31 cellular contexts compared by ENCODE assay signal in the genomic region with DNA sequence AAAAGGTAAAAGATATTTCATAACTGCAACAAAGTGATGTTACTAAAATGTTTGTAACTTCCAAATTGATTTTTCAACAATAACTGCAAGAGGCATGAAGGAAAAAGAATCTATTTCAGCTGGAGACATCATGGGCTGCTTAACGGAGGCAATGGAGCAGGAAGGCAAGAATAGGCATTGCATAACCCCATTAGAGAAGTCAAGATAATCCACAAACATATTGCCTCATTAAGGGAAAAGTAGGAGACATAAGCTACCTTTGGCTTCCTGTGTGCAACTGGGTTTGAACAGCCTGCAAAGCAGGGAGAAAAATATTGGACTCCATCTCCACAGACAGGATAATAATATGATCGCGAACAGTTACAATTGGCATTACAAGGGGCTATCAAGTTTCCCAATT. TPM values are rescaled to one million over a fixed set of nuclear protein-coding genes. Genes with fewer than 3 reads are reported as not detected.
"Had no signal": no experiment of that assay in that cellular context is flagged by ENCODE, and none has a peak within 500 bp of the region (broad histone marks: within the 10 kb centered on the region; RNA-seq: fewer than 3 reads in every experiment).

No MANE protein-coding gene starts in this region.

- H3K4me1 ChIP-seq: ascending aorta, breast epithelium, colonic mucosa, esophagus squamous epithelium, gastroesophageal sphincter, heart right ventricle had no signal

- H3K27me3 ChIP-seq: ascending aorta, breast epithelium, cardiac muscle cell, colonic mucosa, esophagus squamous epithelium, gastroesophageal sphincter, heart right ventricle, hepatocyte had no signal

- H3K4me3 ChIP-seq: ascending aorta, breast epithelium, cardiac muscle cell, colonic mucosa, esophagus squamous epithelium, gastroesophageal sphincter, heart right ventricle, hepatocyte had no signal

- H3K9me3 ChIP-seq: ascending aorta, breast epithelium, colonic mucosa, esophagus squamous epithelium, gastroesophageal sphincter had no signal

- H3K36me3 ChIP-seq: ascending aorta, breast epithelium, cardiac muscle cell, colonic mucosa, esophagus squamous epithelium, gastroesophageal sphincter, heart right ventricle had no signal

- DNase-seq: activated CD4-positive, alpha-beta memory T cell treated with anti-CD3 and anti-CD28 coated beads, Interleukin-2, amount 10 ng/mL, durations not matched to agents 7 days and 5 days; activated CD4-positive, alpha-beta T cell treated with anti-CD3 and anti-CD28 coated beads for 1 hour; activated CD4-positive, alpha-beta T cell treated with anti-CD3 and anti-CD28 coated beads for 4 hours; activated CD4-positive, alpha-beta T cell treated with anti-CD3 and anti-CD28 coated beads, Interleukin-2, amount 10 ng/mL, durations not matched to agents 7 days and 5 days; activated CD4-positive, alpha-beta T cell treated with anti-CD3 and anti-CD28 coated beads, Interleukin-2, amount 50 U/mL, for 4 hours; activated CD8-positive, alpha-beta memory T cell treated with anti-CD3 and anti-CD28 coated beads, Interleukin-2, amount 50 U/mL, for 48 hours; activated gamma-delta T cell; activated naive CD4-positive, alpha-beta T cell; activated naive CD4-positive, alpha-beta T cell treated with anti-CD3 and anti-CD28 coated beads, Interleukin-2, amount 10 ng/mL, durations not matched to agents 7 days and 5 days; activated naive CD8-positive, alpha-beta T cell treated with anti-CD3 and anti-CD28 coated beads, Interleukin-2, amount 10 ng/mL, durations not matched to agents 7 days and 5 days; activated T-cell treated with anti-CD3 and anti-CD28 coated beads for 4 hours; activated T-cell treated with anti-CD3 and anti-CD28 coated beads, Interleukin-2, amount 50 U/mL, for 24 hours; activated T-cell treated with anti-CD3 and anti-CD28 coated beads, Interleukin-2, amount 50 U/mL, for 72 hours; central memory CD4-positive, alpha-beta T cell; cerebellar nuclear complex; colonic mucosa; effector CD8-positive, alpha-beta T cell; esophagus squamous epithelium; foreskin melanocyte; heart right ventricle had no signal

- H3K27ac ChIP-seq: ascending aorta, breast epithelium, cardiac muscle cell, colonic mucosa, epithelial cell of prostate, esophagus squamous epithelium, gastroesophageal sphincter, heart right ventricle, hepatocyte, VCaP had no signal

- ATAC-seq: activated naive CD4-positive, alpha-beta T cell treated with anti-CD3 and anti-CD28 coated beads, Interleukin-2, amount 50 U/mL, for 72 hours; activated T-cell treated with anti-CD3 and anti-CD28 coated beads, Interleukin-2, amount 50 U/mL, for 72 hours; gastroesophageal sphincter; heart right ventricle; WTC11 had no signal

RNA-seq across cellular contexts. Expression of gene SLCO4C1, which starts 46.7 kb away (rescaled TPM):
- total RNA-seq: ascending aorta, cardiac muscle cell, dermis microvascular lymphatic vessel endothelial cell, endothelial cell of umbilical vein had no signal
